13 cellular contexts compared by ENCODE assay signal in the genomic region with DNA sequence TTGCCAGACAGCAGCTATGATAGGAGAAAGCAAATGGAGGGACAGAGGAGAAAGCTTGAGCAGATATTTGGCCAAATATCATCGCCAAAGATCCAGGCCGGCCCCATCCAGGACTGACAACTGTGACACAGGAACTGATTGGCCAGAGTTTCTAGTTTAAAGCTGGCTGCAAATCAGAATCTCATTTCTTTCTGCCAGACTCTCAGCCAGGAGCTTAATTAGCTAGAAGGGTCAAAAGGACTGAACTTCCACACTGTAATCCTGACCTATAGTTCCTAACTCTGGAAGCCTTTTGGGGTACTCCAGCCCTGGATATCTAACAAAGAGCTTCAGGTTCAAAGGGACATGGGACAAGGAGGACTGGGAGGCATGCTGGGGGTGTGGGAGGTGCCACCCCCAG.
"Had no signal": no experiment of that assay in that cellular context is flagged by ENCODE, and none has a peak within 500 bp of the region (broad histone marks: within the 10 kb centered on the region; RNA-seq: fewer than 3 reads in every experiment).

No MANE protein-coding gene starts in this region.

- H3K4me3 ChIP-seq: body of pancreas, upper lobe of left lung had no signal

- H3K27ac Mint-ChIP-seq: activated naive CD4-positive, alpha-beta T cell treated with anti-CD3 and anti-CD28 coated beads, Interleukin-2, amount 50 U/mL, for 24 hours; activated T-cell treated with anti-CD3 and anti-CD28 coated beads, Interleukin-2, amount 50 U/mL, for 24 hours; dendritic cell treated with granulocyte-macrophage colony-stimulating factor and Interleukin-4, amounts not matched to agents 40 ng/mL and 50 ng/mL, for 4 days had no signal

- H3K36me3 ChIP-seq: upper lobe of left lung had no signal

- H3K27ac ChIP-seq: body of pancreas, upper lobe of left lung had no signal

- H3K9me3 ChIP-seq: body of pancreas, upper lobe of left lung had no signal

- H3K4me1 Mint-ChIP-seq: activated naive CD4-positive, alpha-beta T cell treated with anti-CD3 and anti-CD28 coated beads, Interleukin-2, amount 50 U/mL, for 24 hours had no signal

- H3K27me3 ChIP-seq: body of pancreas, upper lobe of left lung had no signal

- DNase-seq: activated CD4-positive, alpha-beta T cell treated with anti-CD3 and anti-CD28 coated beads, Interleukin-2, amount 50 U/mL, for 1 hour; activated effector memory CD4-positive, alpha-beta T cell treated with Interleukin-2 at 50 U/mL for 16 hours; activated T-cell treated with anti-CD3 and anti-CD28 coated beads, Interleukin-2, amount 50 U/mL, for 24 hours; body of pancreas; cerebellar nuclear complex; glutamatergic neuron; mesendoderm; stimulated activated CD4-positive, alpha-beta T cell treated with anti-CD3 and anti-CD28 coated beads, Interleukin-2, amount 100 ng/mL, for 48 hours; stimulated activated naive CD8-positive, alpha-beta T cell treated with anti-CD3 and anti-CD28 coated beads, Interleukin-15, Interleukin-2, amounts not matched to agents 100 U/mL and 50 U/mL, for 24 hours; upper lobe of left lung had no signal

- H3K4me1 ChIP-seq: body of pancreas had no signal

- H3K36me3 Mint-ChIP-seq: activated naive CD4-positive, alpha-beta T cell treated with anti-CD3 and anti-CD28 coated beads, Interleukin-2, amount 50 U/mL, for 24 hours had no signal

- H3K9me3 Mint-ChIP-seq: activated naive CD4-positive, alpha-beta T cell treated with anti-CD3 and anti-CD28 coated beads, Interleukin-2, amount 50 U/mL, for 24 hours; activated T-cell treated with anti-CD3 and anti-CD28 coated beads, Interleukin-2, amount 50 U/mL, for 24 hours; dendritic cell treated with granulocyte-macrophage colony-stimulating factor and Interleukin-4, amounts not matched to agents 40 ng/mL and 50 ng/mL, for 4 days had no signal

- H3K27me3 Mint-ChIP-seq: activated T-cell treated with anti-CD3 and anti-CD28 coated beads, Interleukin-2, amount 50 U/mL, for 24 hours had no signal

- ATAC-seq: body of pancreas; sciatic nerve; stimulated activated naive CD8-positive, alpha-beta T cell treated with anti-CD3 and anti-CD28 coated beads, Interleukin-15, Interleukin-2, amounts not matched to agents 100 U/mL and 50 U/mL, for 24 hours had no signal

- H3K4me3 Mint-ChIP-seq: activated naive CD4-positive, alpha-beta T cell treated with anti-CD3 and anti-CD28 coated beads, Interleukin-2, amount 50 U/mL, for 24 hours; activated T-cell treated with anti-CD3 and anti-CD28 coated beads, Interleukin-2, amount 50 U/mL, for 24 hours; dendritic cell treated with granulocyte-macrophage colony-stimulating factor and Interleukin-4, amounts not matched to agents 40 ng/mL and 50 ng/mL, for 4 days had no signal
